In the genomic region with DNA sequence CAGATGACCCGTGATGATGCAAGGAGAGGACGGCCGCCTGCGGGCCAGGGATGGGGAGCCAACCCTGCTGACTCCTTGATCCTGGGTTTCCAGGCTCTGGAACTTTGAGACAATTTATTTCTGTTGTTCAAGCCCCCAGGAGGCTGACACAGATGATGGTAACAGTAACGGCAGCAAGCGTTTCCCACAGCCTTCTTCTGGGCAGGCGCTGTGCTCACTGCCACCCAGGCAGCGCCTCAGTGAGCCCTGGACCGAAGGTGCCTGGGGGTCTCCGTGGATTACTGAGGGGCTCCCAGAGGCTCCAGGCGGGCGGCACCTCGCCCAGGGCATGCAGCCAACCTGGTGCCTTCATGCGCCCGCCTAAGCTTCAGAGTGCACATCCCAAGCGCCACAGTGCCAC, we compare ENCODE assay signal across 1 cellular context.
TF ChIP-seq lines count a peak whose summit lies in the region.

No MANE protein-coding gene starts in this region.

TF ChIP-seq in WTC11, 78 proteins besides CTCF, POLR2A, EP300 and RAD21 (continued from another document):
- TF ChIP-seq, protein P1, sequence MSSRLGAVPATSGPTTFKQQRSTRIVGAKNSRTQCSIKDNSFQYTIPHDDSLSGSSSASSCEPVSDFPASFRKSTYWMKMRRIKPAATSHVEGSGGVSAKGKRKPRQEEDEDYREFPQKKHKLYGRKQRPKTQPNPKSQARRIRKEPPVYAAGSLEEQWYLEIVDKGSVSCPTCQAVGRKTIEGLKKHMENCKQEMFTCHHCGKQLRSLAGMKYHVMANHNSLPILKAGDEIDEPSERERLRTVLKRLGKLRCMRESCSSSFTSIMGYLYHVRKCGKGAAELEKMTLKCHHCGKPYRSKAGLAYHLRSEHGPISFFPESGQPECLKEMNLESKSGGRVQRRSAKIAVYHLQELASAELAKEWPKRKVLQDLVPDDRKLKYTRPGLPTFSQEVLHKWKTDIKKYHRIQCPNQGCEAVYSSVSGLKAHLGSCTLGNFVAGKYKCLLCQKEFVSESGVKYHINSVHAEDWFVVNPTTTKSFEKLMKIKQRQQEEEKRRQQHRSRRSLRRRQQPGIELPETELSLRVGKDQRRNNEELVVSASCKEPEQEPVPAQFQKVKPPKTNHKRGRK (CRISPR knock-in tag; IDR thresholded peaks at IDR 0.05; ENCODE audit: borderline replicate concordance), result no peak
- TF ChIP-seq, protein P2, sequence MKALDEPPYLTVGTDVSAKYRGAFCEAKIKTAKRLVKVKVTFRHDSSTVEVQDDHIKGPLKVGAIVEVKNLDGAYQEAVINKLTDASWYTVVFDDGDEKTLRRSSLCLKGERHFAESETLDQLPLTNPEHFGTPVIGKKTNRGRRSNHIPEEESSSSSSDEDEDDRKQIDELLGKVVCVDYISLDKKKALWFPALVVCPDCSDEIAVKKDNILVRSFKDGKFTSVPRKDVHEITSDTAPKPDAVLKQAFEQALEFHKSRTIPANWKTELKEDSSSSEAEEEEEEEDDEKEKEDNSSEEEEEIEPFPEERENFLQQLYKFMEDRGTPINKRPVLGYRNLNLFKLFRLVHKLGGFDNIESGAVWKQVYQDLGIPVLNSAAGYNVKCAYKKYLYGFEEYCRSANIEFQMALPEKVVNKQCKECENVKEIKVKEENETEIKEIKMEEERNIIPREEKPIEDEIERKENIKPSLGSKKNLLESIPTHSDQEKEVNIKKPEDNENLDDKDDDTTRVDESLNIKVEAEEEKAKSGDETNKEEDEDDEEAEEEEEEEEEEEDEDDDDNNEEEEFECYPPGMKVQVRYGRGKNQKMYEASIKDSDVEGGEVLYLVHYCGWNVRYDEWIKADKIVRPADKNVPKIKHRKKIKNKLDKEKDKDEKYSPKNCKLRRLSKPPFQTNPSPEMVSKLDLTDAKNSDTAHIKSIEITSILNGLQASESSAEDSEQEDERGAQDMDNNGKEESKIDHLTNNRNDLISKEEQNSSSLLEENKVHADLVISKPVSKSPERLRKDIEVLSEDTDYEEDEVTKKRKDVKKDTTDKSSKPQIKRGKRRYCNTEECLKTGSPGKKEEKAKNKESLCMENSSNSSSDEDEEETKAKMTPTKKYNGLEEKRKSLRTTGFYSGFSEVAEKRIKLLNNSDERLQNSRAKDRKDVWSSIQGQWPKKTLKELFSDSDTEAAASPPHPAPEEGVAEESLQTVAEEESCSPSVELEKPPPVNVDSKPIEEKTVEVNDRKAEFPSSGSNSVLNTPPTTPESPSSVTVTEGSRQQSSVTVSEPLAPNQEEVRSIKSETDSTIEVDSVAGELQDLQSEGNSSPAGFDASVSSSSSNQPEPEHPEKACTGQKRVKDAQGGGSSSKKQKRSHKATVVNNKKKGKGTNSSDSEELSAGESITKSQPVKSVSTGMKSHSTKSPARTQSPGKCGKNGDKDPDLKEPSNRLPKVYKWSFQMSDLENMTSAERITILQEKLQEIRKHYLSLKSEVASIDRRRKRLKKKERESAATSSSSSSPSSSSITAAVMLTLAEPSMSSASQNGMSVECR (CRISPR knock-in tag; IDR thresholded peaks at IDR 0.05; ENCODE audit: borderline replicate concordance), result no peak
TF ChIP-seq in WTC11: peak in this region for 0.
